Comparison of ENCODE assay signal across 8 cellular contexts in genomic region chr18:21112543-21113105, GRCh38. TPM values are rescaled to one million over a fixed set of nuclear protein-coding genes. Genes with fewer than 3 reads are reported as not detected.
DNase-seq lines count a peak whose midpoint lies in the region; ATAC-seq and TF ChIP-seq lines count a peak whose summit lies in the region.

No MANE protein-coding gene starts in this region.

- H3K9me3 ChIP-seq in GM23248 (ENCODE audit: low read depth) (no peaks in the 10 kb centered on the region), SU-DHL-6 (ENCODE audit: insufficient read depth, low read length) (no peaks in the 10 kb centered on the region), skeletal muscle tissue (ENCODE audit: control insufficient read depth in 3 of 3, low read length in 3 of 3) (no peaks in the 10 kb centered on the region)

- no peaks in the 10 kb centered on the region for H3K9me2 ChIP-seq in GM23248 (ENCODE audit: insufficient read depth)
- no peaks in the 10 kb centered on the region for H3K9me2 ChIP-seq in SU-DHL-6 (replicated peaks; ENCODE audit: insufficient read depth, low read length)

- H3K4me3 ChIP-seq in GM23248 = peak overlapping the region; percentile 80
- peak overlapping the region; percentile 74 for H3K4me3 ChIP-seq in SU-DHL-6 (ENCODE audit: insufficient read depth, low read length, poor library complexity, severe bottlenecking)
- peak overlapping the region; percentile 80 to 87 (median 83) for H3K4me3 ChIP-seq in skeletal muscle tissue (ENCODE audit: low read length in 3 of 3)

- H3K4me1 ChIP-seq in GM23248 (ENCODE audit: insufficient read depth) = peaks cover 53% of the 10 kb centered on the region
- peaks cover 23% of the 10 kb centered on the region for H3K4me1 ChIP-seq in foreskin keratinocyte
- H3K4me1 ChIP-seq in skeletal muscle tissue (ENCODE audit: control insufficient read depth in 3 of 3, insufficient read depth in 3 of 3, low read length in 3 of 3) = peaks cover 4 to 11% (median 8%) of the 10 kb centered on the region in 3 donors

- peak; percentile 76 for DNase-seq in GM23248
- no peak for DNase-seq in foreskin keratinocyte
- DNase-seq in OCI-M2 (lab: John Stamatoyannopoulos, UW; ENCODE audit: unreplicated experiment) = no peak
- DNase-seq in SKM-1 treated with dmso at 0.1 percent for 144 hours (lab: John Stamatoyannopoulos, UW; ENCODE audit: unreplicated experiment) = no peak

- H3K27ac ChIP-seq in GM23248 = peak overlapping the region; percentile 94
- H3K27ac ChIP-seq in SU-DHL-6 (ENCODE audit: low read depth, low read length) = no peak overlapping the region
- peak overlapping the region; percentile 8 for H3K27ac ChIP-seq in foreskin keratinocyte
- H3K27ac ChIP-seq in skeletal muscle tissue (ENCODE audit: low read depth, low read length) = peak overlapping the region; percentile 85

- TF ChIP-seq CTCF in SU-DHL-6 (IDR thresholded peaks at IDR 0.05; ENCODE audit: insufficient read depth, low read length, poor library complexity, severe bottlenecking) (no peak), foreskin keratinocyte (conservative IDR thresholded peaks at IDR 0.05) (no peak)

- no peaks in the 10 kb centered on the region for H3K27me3 ChIP-seq in GM23248 (replicated peaks; ENCODE audit: insufficient read depth)
- H3K27me3 ChIP-seq in SU-DHL-6 (ENCODE audit: low read length) = no peaks in the 10 kb centered on the region
- H3K27me3 ChIP-seq in foreskin keratinocyte = peaks cover under 1% of the 10 kb centered on the region
- H3K27me3 ChIP-seq in skeletal muscle tissue (ENCODE audit: control insufficient read depth in 3 of 3, insufficient read depth in 3 of 3, low read length in 3 of 3) = no peaks in the 10 kb centered on the region

- H3F3A ChIP-seq in GM23248 (ENCODE audit: insufficient read depth) (peaks cover 41% of the 10 kb centered on the region), SU-DHL-6 (ENCODE audit: insufficient read depth) (no peaks in the 10 kb centered on the region)

- no peaks in the 10 kb centered on the region for H3K36me3 ChIP-seq in GM23248 (ENCODE audit: low read depth)
- H3K36me3 ChIP-seq in SU-DHL-6 (ENCODE audit: low read length) = peaks cover 6% of the 10 kb centered on the region; the same call in 1 of the 2 replicates
- H3K36me3 ChIP-seq in skeletal muscle tissue (ENCODE audit: control insufficient read depth in 3 of 3, insufficient read depth in 3 of 3, low read length in 3 of 3) = no peaks in the 10 kb centered on the region

- H3K4me2 ChIP-seq in GM23248 (ENCODE audit: unreplicated experiment) (peak overlapping the region; percentile 97), SU-DHL-6 (ENCODE audit: low read depth, low read length, poor library complexity, severe bottlenecking) (peak overlapping the region; percentile 97)

- H3K9ac ChIP-seq in GM23248 = peak overlapping the region; percentile 92
- H3K9ac ChIP-seq in SU-DHL-6 (ENCODE audit: low read length) = peak overlapping the region; percentile 71
- peak overlapping the region; percentile 75 to 89 (median 84) for H3K9ac ChIP-seq in skeletal muscle tissue (ENCODE audit: low read depth in 1 of 3, low read length in 3 of 3)

- in situ Hi-C loops in GM23248 (cut with MboI) = loop anchor here (10.0 kb wide), 1 partner anchor 62 kb away; no protein-coding TSS in a partner anchor

- ATAC-seq in foreskin keratinocyte = no peak
- no peak for ATAC-seq in HG02970 (IDR thresholded peaks at IDR 0.05; ENCODE audit: low FRiP score, unreplicated experiment)
- ATAC-seq in HG02981 (IDR thresholded peaks at IDR 0.05; ENCODE audit: unreplicated experiment) = no peak

- peaks cover 11% of the 10 kb centered on the region; the same call in 1 of the 2 replicates for H4K20me1 ChIP-seq in GM23248 (ENCODE audit: insufficient read depth)
- H4K20me1 ChIP-seq in SU-DHL-6 (ENCODE audit: low read depth, low read length) = peaks cover 20% of the 10 kb centered on the region

- H3K79me2 ChIP-seq in GM23248 (ENCODE audit: insufficient read depth) (peaks cover 38% of the 10 kb centered on the region), SU-DHL-6 (ENCODE audit: insufficient read depth, low read length) (peaks cover 38% of the 10 kb centered on the region)

- WGBS in GM23248 (ENCODE audit: low coverage in 1 of 2, low lambda C conversion rate in 2 of 2, missing lambda C conversion rate in 2 of 2), 2 experiments = 2 to 3% methylated on average over 9 of the region's 9 CpGs

- peak overlapping the region; percentile 79 for H2AFZ ChIP-seq in GM23248
- peak overlapping the region; percentile 99 for H2AFZ ChIP-seq in SU-DHL-6 (ENCODE audit: low read depth, low read length, severe bottlenecking)

RNA-seq across cellular contexts. Expression of gene ROCK1, which starts 1.0 kb away (rescaled TPM):
- 33.6 and 34.4 TPM in 2 replicates for total RNA-seq in GM23248 (2014; rRNA removed; shearing (Covaris generic))
- polyA plus RNA-seq in GM23248 (2016; fragmentation: Nextera tagmentation; extraction: Ambion mirVana) (33.3 and 35.9 TPM in 2 replicates), foreskin keratinocyte (6.4 and 7.6 TPM in 2 replicates)
- total RNA-seq in foreskin keratinocyte (38.3 and 40.8 TPM in 2 replicates), skeletal muscle tissue (39.7 TPM)
